17 cellular contexts compared by ENCODE assay signal in the genomic region with DNA sequence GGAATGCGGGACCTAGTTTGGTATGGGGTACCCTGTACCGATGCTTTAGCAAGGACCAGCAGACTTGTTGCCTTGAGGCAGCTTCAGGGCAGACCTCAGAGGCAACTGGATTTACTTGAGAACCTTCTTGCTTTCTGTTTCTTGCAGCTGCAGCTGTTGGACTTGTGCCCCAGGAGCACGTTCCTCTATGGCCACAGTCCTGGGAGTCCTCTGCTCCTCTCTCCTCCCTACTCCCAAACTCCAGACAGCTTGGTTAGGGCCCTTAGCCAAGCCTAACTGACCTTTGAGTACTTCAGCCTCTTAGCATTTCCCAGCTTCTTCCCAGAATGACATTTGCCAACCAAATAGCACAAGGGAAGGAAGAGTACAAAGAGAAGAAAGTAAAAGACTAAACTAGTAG. TPM values are rescaled to one million over a fixed set of nuclear protein-coding genes. Genes with fewer than 3 reads are reported as not detected.
DNase-seq lines count a peak whose midpoint lies in the region; FAIRE-seq and TF ChIP-seq lines count a peak whose summit lies in the region.
"Had no signal": no experiment of that assay in that cellular context is flagged by ENCODE, and none has a peak within 500 bp of the region (broad histone marks: within the 10 kb centered on the region; RNA-seq: fewer than 3 reads in every experiment).

No MANE protein-coding gene starts in this region.

- H3K9me3 ChIP-seq in cardiac muscle cell (ENCODE audit: low read depth) = no peaks in the 10 kb centered on the region
- H3K9me3 ChIP-seq in mammary epithelial cell (replicated peaks; ENCODE audit: insufficient read depth, low read length) = no peaks in the 10 kb centered on the region
- H3K9me3 ChIP-seq: Caco-2 had no signal

- no peaks in the 10 kb centered on the region for H3K27me3 Mint-ChIP-seq in nephron (ENCODE audit: low read depth)
- H3K27me3 Mint-ChIP-seq: naive B cell; stimulated activated naive CD8-positive, alpha-beta T cell treated with anti-CD3 and anti-CD28 coated beads, Interleukin-15, amount 100 ng/mL, for 72 hours had no signal

- no peak overlapping the region for H3K4me2 ChIP-seq in mammary epithelial cell (ENCODE audit: insufficient read depth, low read depth, low read length)

- peaks cover 62% of the 10 kb centered on the region for H3K4me1 Mint-ChIP-seq in nephron
- H3K4me1 Mint-ChIP-seq: stimulated activated naive CD8-positive, alpha-beta T cell treated with anti-CD3 and anti-CD28 coated beads, Interleukin-15, amount 100 ng/mL, for 72 hours had no signal

- no peak overlapping the region for H3K4me3 Mint-ChIP-seq in nephron
- H3K4me3 Mint-ChIP-seq: activated T-helper 1 cell treated with anti-CD3 and anti-CD28 coated beads, Interleukin-12 subunit alpha, Interleukin-12 subunit beta, Interleukin-2, Interleukin-4 antibody, amounts not matched to agents 30 ng/mL and 10 ng/mL and 1 ng/mL, durations not matched to agents 14 hours and 24 hours and 36 hours; stimulated activated naive CD8-positive, alpha-beta T cell treated with anti-CD3 and anti-CD28 coated beads, Interleukin-15, amount 100 ng/mL, for 72 hours; T-helper 2 cell treated with Interferon-gamma antibody and Interleukin-4, amounts not matched to agents 5 μg/mL and 100 μg/mL, for 36 hours had no signal

- peaks cover 40% of the 10 kb centered on the region for H3K4me1 ChIP-seq in cardiac muscle cell (ENCODE audit: low read depth)
- H3K4me1 ChIP-seq in mammary epithelial cell (ENCODE audit: insufficient read depth, low read length) = peaks cover 5% of the 10 kb centered on the region
- H3K4me1 ChIP-seq: Caco-2 had no signal

- H3K9ac ChIP-seq in mammary epithelial cell (ENCODE audit: insufficient read depth, low read length) = no peak overlapping the region

- H3K36me3 ChIP-seq in cardiac muscle cell (peaks cover 56% of the 10 kb centered on the region), mammary epithelial cell (ENCODE audit: insufficient read depth, low read length) (peaks cover 60% of the 10 kb centered on the region)

- H4K20me1 ChIP-seq in mammary epithelial cell (ENCODE audit: insufficient read depth, low read length) = no peaks in the 10 kb centered on the region

- FAIRE-seq in GM12892 (lab: Jason Lieb, UNC) = no peak

- H3K9me3 Mint-ChIP-seq in nephron = no peaks in the 10 kb centered on the region
- H3K9me3 Mint-ChIP-seq: activated T-helper 1 cell treated with anti-CD3 and anti-CD28 coated beads, Interleukin-12 subunit alpha, Interleukin-12 subunit beta, Interleukin-2, Interleukin-4 antibody, amounts not matched to agents 30 ng/mL and 10 ng/mL and 1 ng/mL, durations not matched to agents 14 hours and 24 hours and 36 hours; naive B cell; stimulated activated naive CD8-positive, alpha-beta T cell treated with anti-CD3 and anti-CD28 coated beads, Interleukin-15, amount 100 ng/mL, for 72 hours; T-helper 2 cell treated with Interferon-gamma antibody and Interleukin-4, amounts not matched to agents 5 μg/mL and 100 μg/mL, for 36 hours had no signal

- peak; percentile 47 for DNase-seq in astrocyte of the hippocampus (ENCODE audit: low read depth, low spot score)
- peak in 1 of 2 donors; percentile 73 for DNase-seq in cardiac muscle cell (ENCODE audit: low read depth in 1 of 2, low spot score in 1 of 2)
- DNase-seq in ureter (ENCODE audit: low spot score) = peak; percentile 49
- DNase-seq in stimulated activated CD4-positive, alpha-beta T cell treated with anti-CD3 and anti-CD28 coated beads, Interleukin-4, amount 100 ng/mL, for 24 hours = no peak
- DNase-seq in DMS53 treated with DMSO at 0.1 percent for 48 hours (lab: John Stamatoyannopoulos, UW; ENCODE audit: unreplicated experiment) = no peak
- no peak for DNase-seq in mammary epithelial cell
- no peak for DNase-seq in GM12892 (ENCODE audit: insufficient read length)
- DNase-seq: HCEC 1CT; naive B cell; NCI-H2081; stimulated activated naive CD8-positive, alpha-beta T cell treated with anti-CD3 and anti-CD28 coated beads, Interleukin-15, amount 100 ng/mL, for 72 hours had no signal

- H3K36me3 Mint-ChIP-seq in nephron (ENCODE audit: low read depth) = peaks cover 85% of the 10 kb centered on the region

- WGBS in mammary epithelial cell (ENCODE audit: low coverage, missing lambda C conversion rate) = 70% methylated on average over 3 of the region's 3 CpGs

- TF ChIP-seq CTCF in cardiac muscle cell (IDR thresholded peaks at IDR 0.05; ENCODE audit: low read depth, low read length) (no peak), nephron (IDR thresholded peaks at IDR 0.05; ENCODE audit: unreplicated experiment in 3 of 3) (no peak), mammary epithelial cell (conservative IDR thresholded peaks at IDR 0.05 in 1 of 2, IDR thresholded peaks at IDR 0.05 in 1 of 2; ENCODE audit: extremely low read depth in 1 of 2, insufficient read depth in 1 of 2, low read depth in 1 of 2, low read length in 2 of 2) (no peak)

- CTCF ChIA-PET in mammary epithelial cell (lab: Charles Lee; ENCODE audit: low non-redundant PET) = no interaction called here

- intact Hi-C loops in mammary epithelial cell (cut with micrococcal nuclease) = no loop called here

- H3K27ac ChIP-seq in cardiac muscle cell (peak overlapping the region; percentile 25), mammary epithelial cell (ENCODE audit: insufficient read depth, low read depth, low read length) (no peak overlapping the region)
- H3K27ac ChIP-seq: RWPE1 had no signal

- H2AFZ ChIP-seq in mammary epithelial cell (ENCODE audit: low read depth, low read length) = no peak overlapping the region

- dilution Hi-C loops in mammary epithelial cell (cut with HindIII; ENCODE audit: low sequenced_read_pairs) = no loop called here

- H3K27me3 ChIP-seq in cardiac muscle cell = no peaks in the 10 kb centered on the region
- H3K27me3 ChIP-seq in mammary epithelial cell (ENCODE audit: insufficient read depth, low read length) = no peaks in the 10 kb centered on the region

- BruUV-seq in mammary epithelial cell (replicated peaks; lab: Mats Ljungman, UMichigan) = no TSS peak

- H3K4me3 ChIP-seq in cardiac muscle cell (no peak overlapping the region), mammary epithelial cell (replicated peaks in 1 of 3; ENCODE audit: insufficient read depth in 1 of 3, low read depth in 2 of 3, low read length in 3 of 3) (no peak overlapping the region)

- TF ChIP-seq POLR2A in GM12892 (IDR thresholded peaks at IDR 0.05; ENCODE audit: low read depth, low read length) = no peak

- H3K79me2 ChIP-seq in mammary epithelial cell (ENCODE audit: insufficient read depth, low read length) = peaks cover 2% of the 10 kb centered on the region

- H3K27ac Mint-ChIP-seq in nephron = peak overlapping the region in 2 of 3 experiments; percentile 7 to 67
- H3K27ac Mint-ChIP-seq: activated T-helper 1 cell treated with anti-CD3 and anti-CD28 coated beads, Interleukin-12 subunit alpha, Interleukin-12 subunit beta, Interleukin-2, Interleukin-4 antibody, amounts not matched to agents 30 ng/mL and 10 ng/mL and 1 ng/mL, durations not matched to agents 14 hours and 24 hours and 36 hours; T-helper 2 cell treated with Interferon-gamma antibody and Interleukin-4, amounts not matched to agents 5 μg/mL and 100 μg/mL, for 36 hours had no signal

- in situ Hi-C loops in mammary epithelial cell (cut with MboI; ENCODE audit: low sequenced_read_pairs in 2 of 2) = no loop called here

RNA-seq across cellular contexts. Expression of a gene that starts 34.7 kb away (rescaled TPM):
- total RNA-seq in cardiac muscle cell (0.63 and 1.1 TPM in 2 replicates), ureter (not detected), mammary epithelial cell (not detected)
- polyA plus RNA-seq in cardiac muscle cell (0.34 TPM in 1 of 2 replicates, not detected in the other), mammary epithelial cell (not detected)
- not detected for polyA minus RNA-seq in mammary epithelial cell
- polyA plus RNA-seq in GM12892 (2012; ENCODE audit: missing spikeins) = not detected
- total RNA-seq: activated T-helper 1 cell treated with anti-CD3 and anti-CD28 coated beads, Interleukin-12 subunit alpha, Interleukin-12 subunit beta, Interleukin-2, Interleukin-4 antibody, amounts not matched to agents 30 ng/mL and 10 ng/mL and 1 ng/mL, durations not matched to agents 14 hours and 24 hours and 36 hours; Caco-2; epithelial cell of proximal tubule had no signal

RNA-seq across cellular contexts. Expression of a gene that starts 47.5 kb away (rescaled TPM):
- total RNA-seq in cardiac muscle cell = 5.8 and 7.8 TPM in 2 replicates
- polyA plus RNA-seq in cardiac muscle cell = 12.1 and 13.3 TPM in 2 replicates
- total RNA-seq in ureter = 3.1 TPM
- total RNA-seq in mammary epithelial cell = 1 to 10 TPM in 1 of 2 donors, under 1 TPM in 1; 0.67 to 1.3 TPM
- 0.60 TPM for polyA plus RNA-seq in mammary epithelial cell
- not detected for polyA minus RNA-seq in mammary epithelial cell
- 0.74 TPM for polyA plus RNA-seq in GM12892 (2012; ENCODE audit: missing spikeins)

RNA-seq across cellular contexts. Expression of a gene that starts 47.8 kb away (rescaled TPM):
- total RNA-seq in cardiac muscle cell = 150 and 201 TPM in 2 replicates
- 208 and 259 TPM in 2 replicates for polyA plus RNA-seq in cardiac muscle cell
- 215 TPM for total RNA-seq in ureter
- total RNA-seq in mammary epithelial cell = 100 to 1,000 TPM; 157 to 181 TPM
- 342 TPM for polyA plus RNA-seq in mammary epithelial cell
- 124 TPM for polyA minus RNA-seq in mammary epithelial cell
- polyA plus RNA-seq in GM12892 (2012; ENCODE audit: missing spikeins) = 98.5 TPM

Comparison
In these comparisons a context has a peak if more than half of its experiments do, and no peak if none do; other contexts are left out.
1. DNase-seq: peak in astrocyte of the hippocampus (single experiment) and ureter (single experiment); none in stimulated activated CD4-positive, alpha-beta T cell treated with anti-CD3 and anti-CD28 coated beads, Interleukin-4, amount 100 ng/mL, for 24 hours (single experiment), DMS53 treated with DMSO at 0.1 percent for 48 hours (single experiment), mammary epithelial cell (single experiment) and GM12892 (single experiment).